10 cellular contexts compared by ENCODE assay signal in genomic region chr21:42003051-42003461, GRCh38. TPM values are rescaled to one million over a fixed set of nuclear protein-coding genes. Genes with fewer than 3 reads are reported as not detected.
A peak's percentile ranks its signal among the peaks of the same experiment; 100 is the strongest.
DNase-seq lines count a peak whose midpoint lies in the region; ATAC-seq, FAIRE-seq and TF ChIP-seq lines count a peak whose summit lies in the region.
"Had no signal": no experiment of that assay in that cellular context is flagged by ENCODE, and none has a peak within 500 bp of the region (broad histone marks: within the 10 kb centered on the region; RNA-seq: fewer than 3 reads in every experiment).

No MANE protein-coding gene starts in this region.

- no peak for TF ChIP-seq POLR2A in esophagus muscularis mucosa (IDR thresholded peaks at IDR 0.05; ENCODE audit: low read depth)

- peak; percentile 63 to 66 for ATAC-seq in stimulated activated naive B cell treated with anti-CD40 and anti-IgM and Interleukin-4, amounts not matched to agents 10 μg/mL and 1 μg/mL and 100 μg/mL, for 72 hours (replicated peaks)

- intact Hi-C loops in esophagus muscularis mucosa (cut with DNase I): no loop called here

- FAIRE-seq in urothelium cell line (lab: Jason Lieb, UNC): no peak
- FAIRE-seq: TTC549 had no signal

- peak overlapping the region; percentile 48 for H3K4me3 Mint-ChIP-seq in T-helper 2 cell treated with Interferon-gamma antibody and Interleukin-4, amounts not matched to agents 5 μg/mL and 100 μg/mL, for 36 hours
- H3K4me3 Mint-ChIP-seq in stimulated activated naive B cell treated with anti-CD40 and anti-IgM and Interleukin-4, amounts not matched to agents 10 μg/mL and 1 μg/mL and 100 μg/mL, for 72 hours: peak overlapping the region; percentile 3 to 28

- H3K27ac ChIP-seq in esophagus muscularis mucosa (replicated peaks in 1 of 4): no peak overlapping the region

- H3K27me3 Mint-ChIP-seq in T-helper 2 cell treated with Interferon-gamma antibody and Interleukin-4, amounts not matched to agents 5 μg/mL and 100 μg/mL, for 36 hours (ENCODE audit: low read depth): no peaks in the 10 kb centered on the region
- H3K27me3 Mint-ChIP-seq in stimulated activated naive B cell treated with anti-CD40 and anti-IgM and Interleukin-4, amounts not matched to agents 10 μg/mL and 1 μg/mL and 100 μg/mL, for 72 hours: no peaks in the 10 kb centered on the region

- peaks cover 0 to 28% (median 16%) of the 10 kb centered on the region in 4 donors for H3K36me3 ChIP-seq in esophagus muscularis mucosa

- peaks cover 5% of the 10 kb centered on the region for H3K9me3 Mint-ChIP-seq in T-helper 2 cell treated with Interferon-gamma antibody and Interleukin-4, amounts not matched to agents 5 μg/mL and 100 μg/mL, for 36 hours
- H3K9me3 Mint-ChIP-seq in stimulated activated naive B cell treated with anti-CD40 and anti-IgM and Interleukin-4, amounts not matched to agents 10 μg/mL and 1 μg/mL and 100 μg/mL, for 72 hours: peaks cover 0 to 3% of the 10 kb centered on the region in 2 donors

- H3K4me1 Mint-ChIP-seq in T-helper 2 cell treated with Interferon-gamma antibody and Interleukin-4, amounts not matched to agents 5 μg/mL and 100 μg/mL, for 36 hours (ENCODE audit: low read depth): peaks cover 35% of the 10 kb centered on the region
- H3K4me1 Mint-ChIP-seq in stimulated activated naive B cell treated with anti-CD40 and anti-IgM and Interleukin-4, amounts not matched to agents 10 μg/mL and 1 μg/mL and 100 μg/mL, for 72 hours: peaks cover 50 to 79% of the 10 kb centered on the region in 2 donors

- peaks cover 0 to 3% (median under 1%) of the 10 kb centered on the region in 4 donors for H3K4me1 ChIP-seq in esophagus muscularis mucosa

- no peak overlapping the region for H3K4me3 ChIP-seq in esophagus muscularis mucosa

- H3K27me3 ChIP-seq in esophagus muscularis mucosa: no peaks in the 10 kb centered on the region

- no peaks in the 10 kb centered on the region for H3K9me3 ChIP-seq in esophagus muscularis mucosa

- no peak for TF ChIP-seq EP300 in esophagus muscularis mucosa (IDR thresholded peaks at IDR 0.05)

- peak; percentile 63 for DNase-seq in activated CD8-positive, alpha-beta memory T cell treated with anti-CD3 and anti-CD28 coated beads, Interleukin-2, amount 50 U/mL, for 48 hours
- DNase-seq in activated CD8-positive, alpha-beta memory T cell treated with anti-CD3 and anti-CD28 coated beads for 24 hours: no peak
- peak; percentile 40 for DNase-seq in T-helper 2 cell treated with Interferon-gamma antibody and Interleukin-4, amounts not matched to agents 5 μg/mL and 100 μg/mL, for 36 hours (ENCODE audit: low spot score)
- peak; percentile 26 for DNase-seq in esophagus muscularis mucosa (ENCODE audit: extremely low spot score)
- DNase-seq in stimulated activated naive B cell treated with anti-CD40 and anti-IgM and Interleukin-4, amounts not matched to agents 10 μg/mL and 1 μg/mL and 100 μg/mL, for 72 hours: peak; percentile 22
- DNase-seq in C1 segment of cervical spinal cord (lab: John Stamatoyannopoulos, UW): no peak
- no peak for DNase-seq in germinal center (ENCODE audit: low spot score)
- DNase-seq in urothelium cell line (ENCODE audit: low spot score): no peak
- DNase-seq: NCI-H510A treated with DMSO at 0.1 percent for 48 hours had no signal

- no peak for TF ChIP-seq CTCF in esophagus muscularis mucosa (IDR thresholded peaks at IDR 0.05)

- peaks cover 45% of the 10 kb centered on the region for H3K36me3 Mint-ChIP-seq in T-helper 2 cell treated with Interferon-gamma antibody and Interleukin-4, amounts not matched to agents 5 μg/mL and 100 μg/mL, for 36 hours (ENCODE audit: low read depth)
- peaks cover 38 to 62% of the 10 kb centered on the region in 2 donors for H3K36me3 Mint-ChIP-seq in stimulated activated naive B cell treated with anti-CD40 and anti-IgM and Interleukin-4, amounts not matched to agents 10 μg/mL and 1 μg/mL and 100 μg/mL, for 72 hours

- peak overlapping the region; percentile 52 for H3K27ac Mint-ChIP-seq in T-helper 2 cell treated with Interferon-gamma antibody and Interleukin-4, amounts not matched to agents 5 μg/mL and 100 μg/mL, for 36 hours
- H3K27ac Mint-ChIP-seq in stimulated activated naive B cell treated with anti-CD40 and anti-IgM and Interleukin-4, amounts not matched to agents 10 μg/mL and 1 μg/mL and 100 μg/mL, for 72 hours: peak overlapping the region; percentile 93

- 68% methylated on average over 4 of the region's 4 CpGs for WGBS in esophagus muscularis mucosa

RNA-seq across cellular contexts. Expression of gene ZBTB21, which starts 7.1 kb away (rescaled TPM):
- total RNA-seq in esophagus muscularis mucosa: 10 to 100 TPM in 1 of 4 donors, 1 to 10 TPM in 3; 5.9 to 15.1 (median 9.2) TPM

RNA-seq across cellular contexts. Expression of gene C2CD2, which starts 49.2 kb away (rescaled TPM):
- total RNA-seq in esophagus muscularis mucosa: 10 to 100 TPM; 11.6 to 25.3 (median 18.9) TPM

Comparison
In these comparisons a context has a peak if more than half of its experiments do, and no peak if none do; other contexts are left out.
1. DNase-seq: peak in activated CD8-positive, alpha-beta memory T cell treated with anti-CD3 and anti-CD28 coated beads, Interleukin-2, amount 50 U/mL, for 48 hours (single experiment), T-helper 2 cell treated with Interferon-gamma antibody and Interleukin-4, amounts not matched to agents 5 μg/mL and 100 μg/mL, for 36 hours (single experiment), esophagus muscularis mucosa (single experiment) and stimulated activated naive B cell treated with anti-CD40 and anti-IgM and Interleukin-4, amounts not matched to agents 10 μg/mL and 1 μg/mL and 100 μg/mL, for 72 hours (single experiment); none in activated CD8-positive, alpha-beta memory T cell treated with anti-CD3 and anti-CD28 coated beads for 24 hours (single experiment), C1 segment of cervical spinal cord (0 of 14), germinal center (single experiment) and urothelium cell line (single experiment).